17 cellular contexts compared by ENCODE assay signal in genomic region chr12:91704446-91704845, GRCh38.
DNase-seq lines count a peak whose midpoint lies in the region; ATAC-seq and TF ChIP-seq lines count a peak whose summit lies in the region.
"Had no signal": no experiment of that assay in that cellular context is flagged by ENCODE, and none has a peak within 500 bp of the region (broad histone marks: within the 10 kb centered on the region; RNA-seq: fewer than 3 reads in every experiment).

No MANE protein-coding gene starts in this region.

- H3K4me1 ChIP-seq in right lobe of liver: no peaks in the 10 kb centered on the region

- no peaks in the 10 kb centered on the region for H3K27me3 ChIP-seq in right lobe of liver
- H3K27me3 ChIP-seq: neural progenitor cell had no signal

- H3K27me3 Mint-ChIP-seq in activated naive CD4-positive, alpha-beta T cell treated with anti-CD3 and anti-CD28 coated beads for 36 hours (ENCODE audit: low read depth): no peaks in the 10 kb centered on the region
- H3K27me3 Mint-ChIP-seq: activated CD4-positive, alpha-beta T cell treated with anti-CD3 and anti-CD28 coated beads for 36 hours; brain had no signal

- no peak for TF ChIP-seq POLR2A in right lobe of liver (IDR thresholded peaks at IDR 0.05)

- H3K36me3 ChIP-seq in right lobe of liver: no peaks in the 10 kb centered on the region
- H3K36me3 ChIP-seq: neural progenitor cell had no signal

- ATAC-seq in right lobe of liver: no peak
- ATAC-seq: activated CD4-positive, alpha-beta T cell treated with anti-CD3 and anti-CD28 coated beads for 36 hours had no signal

- TF ChIP-seq CTCF in retinal pigment epithelial cell (conservative IDR thresholded peaks at IDR 0.05; ENCODE audit: low read depth, low read length) (no peak), right lobe of liver (IDR thresholded peaks at IDR 0.05) (no peak)

- no peaks in the 10 kb centered on the region for H3K9me3 Mint-ChIP-seq in activated naive CD4-positive, alpha-beta T cell treated with anti-CD3 and anti-CD28 coated beads for 36 hours
- H3K9me3 Mint-ChIP-seq: neural progenitor cell had no signal

- DNase-seq in DMS79 treated with DMSO at 0.1 percent for 48 hours (lab: John Stamatoyannopoulos, UW): peak; percentile 44
- no peak for DNase-seq in DMS79 (lab: John Stamatoyannopoulos, UW)
- peak; percentile 18 to 30 for DNase-seq in NCI-H446 (lab: John Stamatoyannopoulos, UW)
- DNase-seq in dermis blood vessel endothelial cell: peak; percentile 32
- DNase-seq in retinal pigment epithelial cell (ENCODE audit: low read depth): peak; percentile 20
- no peak for DNase-seq in activated CD8-positive, alpha-beta memory T cell treated with anti-CD3 and anti-CD28 coated beads, Interleukin-2, amount 50 U/mL, for 48 hours
- DNase-seq in right lobe of liver: no peak
- no peak for DNase-seq in activated naive CD4-positive, alpha-beta T cell treated with anti-CD3 and anti-CD28 coated beads for 36 hours
- DNase-seq: activated CD4-positive, alpha-beta T cell treated with anti-CD3 and anti-CD28 coated beads for 36 hours; activated T-cell treated with anti-CD3 and anti-CD28 coated beads, Interleukin-2, amount 50 U/mL, for 48 hours; H7; islet precursor cell; NCI-H526 treated with DMSO at 0.1 percent for 48 hours; T-helper 1 cell; trophoblast cell had no signal

- no peak overlapping the region for H3K27ac Mint-ChIP-seq in activated naive CD4-positive, alpha-beta T cell treated with anti-CD3 and anti-CD28 coated beads for 36 hours
- H3K27ac Mint-ChIP-seq: activated CD4-positive, alpha-beta T cell treated with anti-CD3 and anti-CD28 coated beads for 36 hours; neural progenitor cell had no signal

- WGBS in right lobe of liver (ENCODE audit: insufficient coverage, low coverage, low lambda C conversion rate, missing lambda C conversion rate): 87% methylated on average over 2 of the region's 2 CpGs

- no peak overlapping the region for H3K4me3 Mint-ChIP-seq in activated naive CD4-positive, alpha-beta T cell treated with anti-CD3 and anti-CD28 coated beads for 36 hours
- H3K4me3 Mint-ChIP-seq: activated CD4-positive, alpha-beta T cell treated with anti-CD3 and anti-CD28 coated beads for 36 hours; brain; neural progenitor cell had no signal

- no peak overlapping the region for H3K27ac ChIP-seq in right lobe of liver
- H3K27ac ChIP-seq: neural progenitor cell had no signal

- CTCF ChIA-PET in activated naive CD4-positive, alpha-beta T cell treated with anti-CD3 and anti-CD28 coated beads for 36 hours (lab: Charles Lee): no interaction called here

- no peaks in the 10 kb centered on the region for H3K36me3 Mint-ChIP-seq in activated naive CD4-positive, alpha-beta T cell treated with anti-CD3 and anti-CD28 coated beads for 36 hours (ENCODE audit: low read depth)
- H3K36me3 Mint-ChIP-seq: brain, neural progenitor cell had no signal

- no peaks in the 10 kb centered on the region for H3K9me3 ChIP-seq in right lobe of liver

- H3K4me1 Mint-ChIP-seq in activated naive CD4-positive, alpha-beta T cell treated with anti-CD3 and anti-CD28 coated beads for 36 hours (ENCODE audit: low read depth): no peaks in the 10 kb centered on the region
- H3K4me1 Mint-ChIP-seq: activated CD4-positive, alpha-beta T cell treated with anti-CD3 and anti-CD28 coated beads for 36 hours; neural progenitor cell had no signal

- no peak overlapping the region for H3K4me3 ChIP-seq in retinal pigment epithelial cell (ENCODE audit: low read length)
- no peak overlapping the region for H3K4me3 ChIP-seq in right lobe of liver
- H3K4me3 ChIP-seq: neural progenitor cell had no signal

- intact Hi-C loops in right lobe of liver (cut with DNase I): no loop called here
- intact Hi-C loops in activated naive CD4-positive, alpha-beta T cell treated with anti-CD3 and anti-CD28 coated beads for 36 hours (cut with micrococcal nuclease): no loop called here

Comparison
In these comparisons a context has a peak if more than half of its experiments do, and no peak if none do; other contexts are left out.
1. DNase-seq: peak in DMS79 treated with DMSO at 0.1 percent for 48 hours (single experiment), NCI-H446 (2 of 2), dermis blood vessel endothelial cell (single experiment) and retinal pigment epithelial cell (single experiment); none in DMS79 (single experiment), activated CD8-positive, alpha-beta memory T cell treated with anti-CD3 and anti-CD28 coated beads, Interleukin-2, amount 50 U/mL, for 48 hours (single experiment), right lobe of liver (0 of 3) and activated naive CD4-positive, alpha-beta T cell treated with anti-CD3 and anti-CD28 coated beads for 36 hours (single experiment).